Comparison of ENCODE assay signal across 1 cellular context in genomic region chr12:120495723-120496352, GRCh38.
A peak's percentile ranks its signal among the peaks of the same experiment; 100 is the strongest.
TF ChIP-seq lines count a peak whose summit lies in the region.

TSS of gene DYNLL1 (plus strand) at chr12:120496113. CDS start at chr12:120496422, 309 bp downstream.

TF ChIP-seq in HepG2, 621 proteins besides CTCF, POLR2A, EP300 and RAD21 (continued from another document and continues in another):
- TF ChIP-seq MIXL1 (CRISPR knock-in tag; IDR thresholded peaks at IDR 0.05): 0 out of 2 replicates have a peak, but pooled peaks have one; percentile 19
- TF ChIP-seq RBM39 (IDR thresholded peaks at IDR 0.05; ENCODE audit: low read depth, low read length, poor library complexity, severe bottlenecking): peak; percentile 92
- TF ChIP-seq HMGXB3 (CRISPR knock-in tag; IDR thresholded peaks at IDR 0.05; ENCODE audit: borderline replicate concordance): no peak; the same call in 1 of the 2 replicates
- TF ChIP-seq ZNF777 (CRISPR knock-in tag; IDR thresholded peaks at IDR 0.05): 0 out of 2 replicates have a peak, but pooled peaks have one; percentile 39
- no peak for TF ChIP-seq RELA (CRISPR knock-in tag; IDR thresholded peaks at IDR 0.05)
- TF ChIP-seq ZUFSP (CRISPR knock-in tag; IDR thresholded peaks at IDR 0.05; ENCODE audit: borderline replicate concordance): no peak
- no peak for TF ChIP-seq ZFP41 (CRISPR knock-in tag; IDR thresholded peaks at IDR 0.05; ENCODE audit: borderline replicate concordance)
- no peak for TF ChIP-seq FOSL1 (CRISPR knock-in tag; IDR thresholded peaks at IDR 0.05; ENCODE audit: borderline replicate concordance)
- no peak for TF ChIP-seq ZNF512B (CRISPR knock-in tag; IDR thresholded peaks at IDR 0.05; ENCODE audit: borderline replicate concordance)
- peak; percentile 61; the same call in 1 of the 2 replicates for TF ChIP-seq ZNF552 (CRISPR knock-in tag; IDR thresholded peaks at IDR 0.05; ENCODE audit: borderline replicate concordance)
- TF ChIP-seq FOXA3 (CRISPR knock-in tag; IDR thresholded peaks at IDR 0.05): peak; percentile 60; the same call in 1 of the 2 replicates
- TF ChIP-seq ZNF776 (CRISPR knock-in tag; IDR thresholded peaks at IDR 0.05): no peak; the same call in 1 of the 2 replicates
- TF ChIP-seq ZNF280D (CRISPR knock-in tag; IDR thresholded peaks at IDR 0.05): no peak
- TF ChIP-seq POLR2AphosphoS5 (IDR thresholded peaks at IDR 0.05; ENCODE audit: low read depth, low read length): peak; percentile 95
- 0 out of 2 replicates have a peak, but pooled peaks have one; percentile 59 for TF ChIP-seq ZNF335 (CRISPR knock-in tag; IDR thresholded peaks at IDR 0.05)
- TF ChIP-seq PCBP1 (IDR thresholded peaks at IDR 0.05; ENCODE audit: borderline replicate concordance, low read depth, low read length): no peak
- TF ChIP-seq ATAD3A (CRISPR knock-in tag; IDR thresholded peaks at IDR 0.05): 0 out of 2 replicates have a peak, but pooled peaks have one; percentile 29
- peak; percentile 100 for TF ChIP-seq SIN3A (IDR thresholded peaks at IDR 0.05; ENCODE audit: borderline replicate concordance, low read depth, low read length)
- no peak for TF ChIP-seq ZNF296 (CRISPR knock-in tag; conservative IDR thresholded peaks at IDR 0.05)
- TF ChIP-seq ZNF280B (CRISPR knock-in tag; IDR thresholded peaks at IDR 0.05; ENCODE audit: borderline replicate concordance): no peak
- TF ChIP-seq FOXK1 (CRISPR knock-in tag; IDR thresholded peaks at IDR 0.05; ENCODE audit: borderline replicate concordance, low read depth): peak; percentile 79
- TF ChIP-seq KLF16 (CRISPR knock-in tag; IDR thresholded peaks at IDR 0.05): peak in 1 of 2 experiments; percentile 70; a peak in 2 of 4 replicates
- TF ChIP-seq PHF8 (CRISPR knock-in tag; IDR thresholded peaks at IDR 0.05): peak; percentile 69; the same call in 1 of the 2 replicates
- TF ChIP-seq ZBTB34 (CRISPR knock-in tag; IDR thresholded peaks at IDR 0.05): no peak
- peak; percentile 23; the same call in 1 of the 2 replicates for TF ChIP-seq SP2 (CRISPR knock-in tag; IDR thresholded peaks at IDR 0.05)
- no peak for TF ChIP-seq ZNF7 (CRISPR knock-in tag; IDR thresholded peaks at IDR 0.05)
- TF ChIP-seq KIAA2018 (CRISPR knock-in tag; IDR thresholded peaks at IDR 0.05; ENCODE audit: borderline replicate concordance): no peak
- TF ChIP-seq ZNF740 (CRISPR knock-in tag; IDR thresholded peaks at IDR 0.05): peak; percentile 96
